Comparison of ENCODE assay signal across 8 cellular contexts in the genomic region with DNA sequence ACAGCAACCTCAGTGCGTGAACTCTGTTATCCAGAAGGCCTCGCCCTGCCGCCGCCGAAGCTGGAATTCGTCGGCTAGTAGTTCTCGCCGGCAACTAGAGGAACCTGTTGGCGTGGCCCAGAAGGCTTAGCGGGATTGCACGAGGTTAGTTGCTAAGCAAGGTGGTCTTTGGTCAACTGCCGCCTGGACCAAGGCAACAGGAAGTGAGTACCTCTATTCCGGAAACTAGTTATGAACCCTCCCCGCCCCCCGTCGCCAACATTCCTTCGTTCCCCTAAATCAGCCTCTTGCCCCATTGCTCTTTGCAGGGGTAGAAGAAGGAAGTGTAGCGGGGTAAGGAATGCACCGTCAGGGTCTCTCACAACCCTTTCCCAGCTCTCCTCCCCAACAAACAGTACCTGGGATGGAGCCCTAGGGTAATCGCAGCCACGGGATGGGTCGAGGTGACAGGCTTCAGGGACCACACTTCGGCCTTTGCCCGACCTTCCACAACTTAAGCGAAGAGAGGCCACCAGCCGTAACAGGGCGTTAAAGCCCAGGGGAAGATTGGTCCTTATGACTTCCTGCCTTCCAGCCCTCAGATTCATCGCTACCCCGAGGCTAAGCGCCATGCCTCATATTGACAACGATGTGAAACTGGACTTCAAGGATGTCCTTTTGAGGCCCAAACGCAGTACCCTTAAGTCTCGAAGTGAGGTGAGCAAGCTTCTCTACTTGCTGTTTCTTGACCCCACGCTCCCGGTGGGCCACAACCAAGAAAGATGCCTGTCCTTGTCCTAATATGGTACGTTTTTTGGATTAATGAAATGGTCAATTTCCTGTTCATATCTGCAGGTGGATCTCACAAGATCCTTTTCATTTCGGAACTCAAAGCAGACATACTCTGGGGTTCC. TPM values are rescaled to one million over a fixed set of nuclear protein-coding genes. Genes with fewer than 3 reads are reported as not detected.
A peak's percentile ranks its signal among the peaks of the same experiment; 100 is the strongest.
DNase-seq lines count a peak whose midpoint lies in the region; ATAC-seq, FAIRE-seq and TF ChIP-seq lines count a peak whose summit lies in the region.

A gene (plus strand): TSS at position 285 of the 893 bp plus-strand sequence. CDS start 325 bp downstream, at position 610.

- H3K4me3 ChIP-seq in astrocyte (ENCODE audit: insufficient read depth, low read depth, low read length) = peak within 1 kb of the TSS; percentile 93
- peak within 1 kb of the TSS; percentile 89 for H3K4me3 ChIP-seq in iPS DF 6.9 (ENCODE audit: low read length)
- H3K4me3 ChIP-seq in skeletal muscle tissue (ENCODE audit: low read length in 3 of 3) = peak within 1 kb of the TSS; percentile 98 to 100 (median 98)

- peak; percentile 52 for ATAC-seq in HG02588 (IDR thresholded peaks at IDR 0.05; ENCODE audit: unreplicated experiment)

- H3K4me3 Mint-ChIP-seq in astrocyte (ENCODE audit: unreplicated experiment) = peak within 1 kb of the TSS; percentile 94

- peaks cover 13% of the 10 kb centered on the region for H3K4me1 ChIP-seq in astrocyte (ENCODE audit: insufficient read depth, low read length)
- H3K4me1 ChIP-seq in iPS DF 6.9 (ENCODE audit: control insufficient read depth, insufficient read depth, low read length) = no peaks in the 10 kb centered on the region
- H3K4me1 ChIP-seq in skeletal muscle tissue (ENCODE audit: control insufficient read depth in 3 of 3, insufficient read depth in 3 of 3, low read length in 3 of 3) = peaks cover 39 to 70% (median 53%) of the 10 kb centered on the region in 3 donors

- peak within 1 kb of the TSS; percentile 92 for H3K27ac Mint-ChIP-seq in astrocyte (ENCODE audit: unreplicated experiment)

- no peaks in the 10 kb centered on the region for H3K9me3 Mint-ChIP-seq in astrocyte (ENCODE audit: unreplicated experiment)

- no peaks in the 10 kb centered on the region for H3K27me3 Mint-ChIP-seq in astrocyte (ENCODE audit: low read depth, unreplicated experiment)

- H3K9me3 ChIP-seq in astrocyte (ENCODE audit: insufficient read depth, low read depth, low read length) (no peaks in the 10 kb centered on the region), iPS DF 6.9 (ENCODE audit: control insufficient read depth, insufficient read depth, low read length) (no peaks in the 10 kb centered on the region), skeletal muscle tissue (ENCODE audit: control insufficient read depth in 3 of 3, low read length in 3 of 3) (no peaks in the 10 kb centered on the region)

- H4K20me1 ChIP-seq in astrocyte (ENCODE audit: insufficient read depth, low read length) = peaks cover 3% of the 10 kb centered on the region

- no peak for TF ChIP-seq CTCF in astrocyte (IDR thresholded peaks at IDR 0.05; ENCODE audit: insufficient read depth, low read depth, low read length)

- FAIRE-seq in astrocyte (lab: Jason Lieb, UNC) = no peak

- H3K27ac ChIP-seq in astrocyte (ENCODE audit: low read depth, low read length) = peak within 1 kb of the TSS; percentile 94
- no peak within 1 kb of the TSS for H3K27ac ChIP-seq in iPS DF 6.9 (ENCODE audit: low read length)
- peak within 1 kb of the TSS; percentile 92 for H3K27ac ChIP-seq in skeletal muscle tissue (ENCODE audit: low read depth, low read length)

- H3K4me1 Mint-ChIP-seq in astrocyte (ENCODE audit: low read depth, unreplicated experiment) = peaks cover 22% of the 10 kb centered on the region

- peaks cover 19% of the 10 kb centered on the region for H3K36me3 Mint-ChIP-seq in astrocyte (ENCODE audit: low read depth, unreplicated experiment)

- H3K27me3 ChIP-seq in astrocyte (ENCODE audit: insufficient read depth, low read length) (no peaks in the 10 kb centered on the region), iPS DF 6.9 (ENCODE audit: control insufficient read depth, insufficient read depth, low read length) (no peaks in the 10 kb centered on the region), skeletal muscle tissue (ENCODE audit: control insufficient read depth in 3 of 3, insufficient read depth in 3 of 3, low read length in 3 of 3) (no peaks in the 10 kb centered on the region)

- peak; percentile 60 for DNase-seq in stimulated activated CD4-positive, alpha-beta T cell treated with anti-CD3 and anti-CD28 coated beads, Interleukin-12 subunit alpha, Interleukin-12 subunit beta, amount 100 ng/mL, for 4 hours
- DNase-seq in stimulated activated CD4-positive, alpha-beta T cell treated with anti-CD3 and anti-CD28 coated beads, Interleukin-2, amount 100 ng/mL, for 48 hours = no peak
- peak; percentile 77 for DNase-seq in NCI-H1105 (lab: John Stamatoyannopoulos, UW)
- DNase-seq in astrocyte (ENCODE audit: low read depth) = no peak
- peak; percentile 50 for DNase-seq in iPS DF 6.9 (ENCODE audit: low read depth, low spot score)
- no peak for DNase-seq in stimulated activated CD8-positive, alpha-beta memory T cell treated with anti-CD3 and anti-CD28 coated beads, Interleukin-4, amount 100 ng/mL, for 48 hours

- H3K79me2 ChIP-seq in astrocyte (ENCODE audit: insufficient read depth, low read length) = peaks cover 78% of the 10 kb centered on the region

- H2AFZ ChIP-seq in astrocyte (ENCODE audit: low read depth, low read length) = peak within 1 kb of the TSS; percentile 98

- H3K36me3 ChIP-seq in astrocyte (ENCODE audit: insufficient read depth, low read length) = peaks cover 21% of the 10 kb centered on the region
- H3K36me3 ChIP-seq in iPS DF 6.9 (ENCODE audit: control insufficient read depth, insufficient read depth, low read length) = peaks cover 12% of the 10 kb centered on the region; the same call in 1 of the 2 replicates
- H3K36me3 ChIP-seq in skeletal muscle tissue (ENCODE audit: control insufficient read depth in 3 of 3, insufficient read depth in 3 of 3, low read length in 3 of 3) = peaks cover 28 to 35% (median 32%) of the 10 kb centered on the region in 3 donors

- no CpG with 5 or more reads among the region's 38 CpGs for WGBS in iPS DF 6.9 (ENCODE audit: insufficient coverage, insufficient read length)

- H3K4me2 ChIP-seq in astrocyte (ENCODE audit: low read length) = peak within 1 kb of the TSS; percentile 96

- H3K9ac ChIP-seq in astrocyte (ENCODE audit: low read length) (peak within 1 kb of the TSS; percentile 90), skeletal muscle tissue (ENCODE audit: low read depth in 1 of 3, low read length in 3 of 3) (peak within 1 kb of the TSS; percentile 89 to 95 (median 91))

RNA-seq across cellular contexts. Expression of the gene that starts here (rescaled TPM):
- total RNA-seq in astrocyte (55.5 and 66.5 TPM in 2 replicates), skeletal muscle tissue (49.6 TPM)

Comparison
In these comparisons a context has a peak if more than half of its experiments do, and no peak if none do; other contexts are left out.
1. DNase-seq: peak in stimulated activated CD4-positive, alpha-beta T cell treated with anti-CD3 and anti-CD28 coated beads, Interleukin-12 subunit alpha, Interleukin-12 subunit beta, amount 100 ng/mL, for 4 hours (single experiment), NCI-H1105 (single experiment) and iPS DF 6.9 (single experiment); none in stimulated activated CD4-positive, alpha-beta T cell treated with anti-CD3 and anti-CD28 coated beads, Interleukin-2, amount 100 ng/mL, for 48 hours (0 of 2), astrocyte (single experiment) and stimulated activated CD8-positive, alpha-beta memory T cell treated with anti-CD3 and anti-CD28 coated beads, Interleukin-4, amount 100 ng/mL, for 48 hours (single experiment).
2. Peak in every context shown above with its lines, with median percentiles within 50 percentile points of each other: H3K4me3 ChIP-seq.